1 cellular context compared by ENCODE assay signal in genomic region chr12:55743131-55743921, GRCh38.
A peak's percentile ranks its signal among the peaks of the same experiment; 100 is the strongest.
TF ChIP-seq lines count a peak whose summit lies in the region.

No MANE protein-coding gene starts in this region.

TF ChIP-seq in H1, 55 proteins besides CTCF, POLR2A, EP300 and RAD21:
- TF ChIP-seq CHD2 (IDR thresholded peaks at IDR 0.05; ENCODE audit: low read length) (no peak), POLR2AphosphoS5 (IDR thresholded peaks at IDR 0.05; ENCODE audit: low read depth, low read length) (no peak), PHF8 (conservative IDR thresholded peaks at IDR 0.05; ENCODE audit: low read depth, low read length) (peak; percentile 57), SIX5 (IDR thresholded peaks at IDR 0.05; ENCODE audit: low read depth, low read length) (no peak), CHD1 (IDR thresholded peaks at IDR 0.05; ENCODE audit: low read depth, low read length) (no peak), CREB1 (IDR thresholded peaks at IDR 0.05) (peak; percentile 32; the same call in 1 of the 2 replicates), EZH2 (IDR thresholded peaks at IDR 0.05; ENCODE audit: low read depth, low read length, severe bottlenecking) (no peak), KDM4A (IDR thresholded peaks at IDR 0.05; ENCODE audit: low read depth, low read length, severe bottlenecking) (peak; percentile 47), BCL11A (IDR thresholded peaks at IDR 0.05; ENCODE audit: low read depth in 2 of 2, low read length in 2 of 2) (no peak), MAX (IDR thresholded peaks at IDR 0.05) (0 out of 2 replicates have a peak, but pooled peaks have one; percentile 35), E2F6 (IDR thresholded peaks at IDR 0.05) (peak; percentile 12; the same call in 1 of the 2 replicates), SIRT6 (IDR thresholded peaks at IDR 0.05; ENCODE audit: low read length) (no peak), GABPA (IDR thresholded peaks at IDR 0.05; ENCODE audit: borderline replicate concordance, insufficient read depth, low read length) (no peak), TAF7 (optimal IDR thresholded peaks at IDR 0.05; ENCODE audit: borderline replicate concordance, low read depth, low read length) (peak; percentile 51), GTF2F1 (IDR thresholded peaks at IDR 0.05; ENCODE audit: borderline replicate concordance, low read depth, low read length) (no peak), YY1 (IDR thresholded peaks at IDR 0.05; ENCODE audit: low read depth, low read length) (no peak), NANOG (IDR thresholded peaks at IDR 0.05; ENCODE audit: insufficient read depth, low read depth, low read length, poor library complexity, severe bottlenecking) (no peak), BACH1 (IDR thresholded peaks at IDR 0.05; ENCODE audit: low read length) (no peak), ZNF274 (IDR thresholded peaks at IDR 0.05; ENCODE audit: borderline replicate concordance, extremely low read depth, low read length) (no peak), TAF1 (IDR thresholded peaks at IDR 0.05; ENCODE audit: low read depth, low read length) (peak; percentile 41; the same call in 1 of the 2 replicates), ASH2L (IDR thresholded peaks at IDR 0.05; ENCODE audit: low read length) (peak; percentile 30), TBP (IDR thresholded peaks at IDR 0.05; ENCODE audit: low read depth, low read length) (peak; percentile 42; the same call in 1 of the 2 replicates), RBBP5 (IDR thresholded peaks at IDR 0.05; ENCODE audit: borderline replicate concordance, low read depth, low read length) (0 out of 2 replicates have a peak, but pooled peaks have one; percentile 44), SAP30 (IDR thresholded peaks at IDR 0.05; ENCODE audit: insufficient read depth, insufficient replicate concordance, low read length) (no peak)
- TF ChIP-seq, protein P1, sequence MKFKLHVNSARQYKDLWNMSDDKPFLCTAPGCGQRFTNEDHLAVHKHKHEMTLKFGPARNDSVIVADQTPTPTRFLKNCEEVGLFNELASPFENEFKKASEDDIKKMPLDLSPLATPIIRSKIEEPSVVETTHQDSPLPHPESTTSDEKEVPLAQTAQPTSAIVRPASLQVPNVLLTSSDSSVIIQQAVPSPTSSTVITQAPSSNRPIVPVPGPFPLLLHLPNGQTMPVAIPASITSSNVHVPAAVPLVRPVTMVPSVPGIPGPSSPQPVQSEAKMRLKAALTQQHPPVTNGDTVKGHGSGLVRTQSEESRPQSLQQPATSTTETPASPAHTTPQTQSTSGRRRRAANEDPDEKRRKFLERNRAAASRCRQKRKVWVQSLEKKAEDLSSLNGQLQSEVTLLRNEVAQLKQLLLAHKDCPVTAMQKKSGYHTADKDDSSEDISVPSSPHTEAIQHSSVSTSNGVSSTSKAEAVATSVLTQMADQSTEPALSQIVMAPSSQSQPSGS (IDR thresholded peaks at IDR 0.05; ENCODE audit: low read length) = no peak
